Comparison of ENCODE assay signal across 9 cellular contexts in the genomic region with DNA sequence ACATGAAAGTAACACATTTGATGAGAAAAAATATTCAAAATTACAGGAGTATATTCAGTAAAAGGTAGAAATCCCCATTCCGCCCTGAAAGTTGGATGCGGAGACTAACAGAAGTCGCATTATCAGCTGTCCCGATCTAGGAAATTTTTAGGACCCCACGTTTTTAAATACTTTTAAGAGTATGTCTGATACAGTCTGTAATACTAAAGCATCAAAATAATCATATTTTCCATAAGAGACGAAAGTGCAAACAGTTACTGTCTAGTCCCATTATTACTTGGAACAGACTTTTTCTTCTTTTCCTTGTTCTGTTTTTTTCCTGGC. TPM values are rescaled to one million over a fixed set of nuclear protein-coding genes. Genes with fewer than 3 reads are reported as not detected.
DNase-seq lines count a peak whose midpoint lies in the region; ATAC-seq and TF ChIP-seq lines count a peak whose summit lies in the region.
"Had no signal": no experiment of that assay in that cellular context is flagged by ENCODE, and none has a peak within 500 bp of the region (broad histone marks: within the 10 kb centered on the region; RNA-seq: fewer than 3 reads in every experiment).

No MANE protein-coding gene starts in this region.

- no TSS peak for BruUV-seq in mammary epithelial cell (replicated peaks; lab: Mats Ljungman, UMichigan)

- intact Hi-C loops in heart left ventricle (cut with DNase I), result loop anchor here in 3 of 10 donors (5.0 to 10.0 kb wide), 3 partner anchors 35 to 163 kb away; a partner anchor contains a TSS
- intact Hi-C loops in Right ventricle myocardium superior (cut with DNase I), result no loop called here
- intact Hi-C loops in mammary epithelial cell (cut with micrococcal nuclease), result loop anchor here (5.0 to 10.0 kb wide), 2 partner anchors 330 to 1313 kb away; a partner anchor contains a TSS
- intact Hi-C loops in upper lobe of right lung (cut with DNase I), result no loop called here

- no peak for ATAC-seq in heart left ventricle
- ATAC-seq in Right ventricle myocardium superior (ENCODE audit: poor library complexity), result no peak
- ATAC-seq in upper lobe of right lung, result no peak
- no peak for ATAC-seq in HG03108 (IDR thresholded peaks at IDR 0.05; ENCODE audit: unreplicated experiment)

- H3K27me3 Mint-ChIP-seq in mesothelial cell of epicardium (ENCODE audit: low read depth), result no peaks in the 10 kb centered on the region

- peak overlapping the region in 11 of 12 donors; percentile 27 to 79 (median 73) for H3K27ac ChIP-seq in heart left ventricle
- peak overlapping the region; percentile 77 for H3K27ac ChIP-seq in mammary epithelial cell (ENCODE audit: insufficient read depth, low read depth, low read length)
- peak overlapping the region; percentile 61 for H3K27ac ChIP-seq in upper lobe of right lung

- peak overlapping the region; percentile 73 for H3K4me2 ChIP-seq in mammary epithelial cell (ENCODE audit: insufficient read depth, low read depth, low read length)

- 44 to 55% (median 49%) methylated on average over 6 of the region's 6 CpGs for WGBS in heart left ventricle, 4 donors
- WGBS in mammary epithelial cell (ENCODE audit: low coverage, missing lambda C conversion rate), result 42% methylated on average over 6 of the region's 6 CpGs

- CTCF ChIA-PET in mammary epithelial cell (lab: Charles Lee; ENCODE audit: low non-redundant PET), result no interaction called here

- peak overlapping the region; percentile 72 for H3K9ac ChIP-seq in mammary epithelial cell (ENCODE audit: insufficient read depth, low read length)

- H3K4me3 ChIP-seq in heart left ventricle, result peak overlapping the region; percentile 28 to 78 (median 62)
- peak overlapping the region; percentile 55 to 66 (median 62) for H3K4me3 ChIP-seq in mammary epithelial cell (replicated peaks in 1 of 3; ENCODE audit: insufficient read depth in 1 of 3, low read depth in 2 of 3, low read length in 3 of 3)
- H3K4me3 ChIP-seq in upper lobe of right lung, result peak overlapping the region; percentile 60

- H3K4me1 ChIP-seq in heart left ventricle, result peaks cover 0 to 4% (median 0%) of the 10 kb centered on the region in 12 donors
- peaks cover 4% of the 10 kb centered on the region for H3K4me1 ChIP-seq in mammary epithelial cell (ENCODE audit: insufficient read depth, low read length)
- no peaks in the 10 kb centered on the region for H3K4me1 ChIP-seq in upper lobe of right lung

- H3K36me3 Mint-ChIP-seq in mesothelial cell of epicardium, result peaks cover 15% of the 10 kb centered on the region

- peak overlapping the region; percentile 82 for H3K27ac Mint-ChIP-seq in mesothelial cell of epicardium

- in situ Hi-C loops in mammary epithelial cell (cut with MboI; ENCODE audit: low sequenced_read_pairs in 2 of 2), result no loop called here
- in situ Hi-C loops in KBM-7 (cut with MboI; ENCODE audit: low pct_unique_long_range_greater_than_20kb, low sequenced_read_pairs), result no loop called here

- H3K27me3 ChIP-seq in heart left ventricle (no peaks in the 10 kb centered on the region), mammary epithelial cell (ENCODE audit: insufficient read depth, low read length) (no peaks in the 10 kb centered on the region), upper lobe of right lung (no peaks in the 10 kb centered on the region)

- no peak for DNase-seq in heart left ventricle
- DNase-seq in Right ventricle myocardium superior, result no peak
- peak; percentile 7 for DNase-seq in mammary epithelial cell
- no peak for DNase-seq in mesothelial cell of epicardium (ENCODE audit: low spot score in 2 of 2, unreplicated experiment in 2 of 2)
- no peak for DNase-seq in upper lobe of right lung
- no peak for DNase-seq in epidermal melanocyte (ENCODE audit: insufficient read length, low spot score)
- no peak for DNase-seq in KBM-7
- DNase-seq: DND-41 had no signal

- H2AFZ ChIP-seq in mammary epithelial cell (ENCODE audit: low read depth, low read length), result peak overlapping the region; percentile 91

- H4K20me1 ChIP-seq in mammary epithelial cell (ENCODE audit: insufficient read depth, low read length), result no peaks in the 10 kb centered on the region

- H3K4me3 Mint-ChIP-seq in mesothelial cell of epicardium, result peak overlapping the region; percentile 81

- H3K4me1 Mint-ChIP-seq in mesothelial cell of epicardium, result peaks cover 9% of the 10 kb centered on the region

- H3K9me3 ChIP-seq in heart left ventricle (peaks cover 0 to 20% (median 2%) of the 10 kb centered on the region in 12 donors), mammary epithelial cell (replicated peaks; ENCODE audit: insufficient read depth, low read length) (no peaks in the 10 kb centered on the region), upper lobe of right lung (no peaks in the 10 kb centered on the region)

- peaks cover 19% of the 10 kb centered on the region for H3K9me3 Mint-ChIP-seq in mesothelial cell of epicardium

- H3K36me3 ChIP-seq in heart left ventricle (no peaks in the 10 kb centered on the region), mammary epithelial cell (ENCODE audit: insufficient read depth, low read length) (peaks cover 5% of the 10 kb centered on the region), upper lobe of right lung (no peaks in the 10 kb centered on the region)

- no peak for TF ChIP-seq CTCF in heart left ventricle (IDR thresholded peaks at IDR 0.05)
- TF ChIP-seq CTCF in mammary epithelial cell (conservative IDR thresholded peaks at IDR 0.05 in 1 of 2, IDR thresholded peaks at IDR 0.05 in 1 of 2; ENCODE audit: extremely low read depth in 1 of 2, insufficient read depth in 1 of 2, low read depth in 1 of 2, low read length in 2 of 2), result no peak
- no peak for TF ChIP-seq CTCF in mesothelial cell of epicardium (IDR thresholded peaks at IDR 0.05; ENCODE audit: unreplicated experiment)
- no peak for TF ChIP-seq CTCF in upper lobe of right lung (IDR thresholded peaks at IDR 0.05)

- dilution Hi-C loops in mammary epithelial cell (cut with HindIII; ENCODE audit: low sequenced_read_pairs), result no loop called here

- no peak for TF ChIP-seq POLR2A in heart left ventricle (IDR thresholded peaks at IDR 0.05)

- peaks cover 19% of the 10 kb centered on the region for H3K79me2 ChIP-seq in mammary epithelial cell (ENCODE audit: insufficient read depth, low read length)

RNA-seq across cellular contexts. Expression of a gene that starts 0.6 kb away (rescaled TPM):
- total RNA-seq in heart left ventricle (10 to 100 TPM in 5 of 9 donors, 1 to 10 TPM in 4; 6.6 to 27.3 (median 10.0) TPM), Right ventricle myocardium superior (10.8 TPM), mammary epithelial cell (10 to 100 TPM; 10.8 to 30.7 TPM), mesothelial cell of epicardium (158 to 164 TPM (median 161 TPM) in 3 replicates), upper lobe of right lung (34.8 TPM)
- polyA plus RNA-seq in heart left ventricle (1 to 10 TPM; 7.7 to 9.5 TPM), mammary epithelial cell (21.9 TPM)
- 41.2 TPM for polyA minus RNA-seq in mammary epithelial cell
